18 cellular contexts compared by ENCODE assay signal in the genomic region with DNA sequence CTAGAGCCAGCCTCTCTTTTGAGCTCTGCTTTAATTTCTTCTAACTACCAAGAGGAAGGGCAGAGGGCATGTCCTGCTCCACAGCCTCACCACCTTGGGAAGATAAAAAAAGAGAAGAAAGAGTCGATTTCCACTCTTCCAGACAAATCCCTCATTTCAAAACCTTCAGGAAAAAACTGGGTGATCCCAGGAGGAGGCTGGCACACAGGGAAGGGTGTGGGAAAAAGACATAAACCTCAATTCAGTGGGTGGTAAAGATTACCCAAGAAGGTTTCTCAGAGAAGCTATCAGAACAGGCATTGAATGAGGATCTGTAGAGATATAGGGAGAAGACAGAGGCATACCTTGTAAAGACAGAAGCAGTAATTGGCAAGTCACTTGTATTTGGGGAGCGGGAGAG.
DNase-seq lines count a peak whose midpoint lies in the region; ATAC-seq and TF ChIP-seq lines count a peak whose summit lies in the region.
"Had no signal": no experiment of that assay in that cellular context is flagged by ENCODE, and none has a peak within 500 bp of the region (broad histone marks: within the 10 kb centered on the region; RNA-seq: fewer than 3 reads in every experiment).

No MANE protein-coding gene starts in this region.

- H3K9me3 Mint-ChIP-seq in activated T-helper 17 cell treated with anti-CD3 and anti-CD28 coated beads, Interleukin-2, amount 50 U/mL, for 72 hours, result no peaks in the 10 kb centered on the region
- H3K9me3 Mint-ChIP-seq: CD8-positive, alpha-beta T cell; H9; HFFc6 had no signal

- H3K9me3 ChIP-seq in neuronal stem cell (replicated peaks in 1 of 2; ENCODE audit: control insufficient read depth in 2 of 2, insufficient read depth in 1 of 2, low read depth in 1 of 2, low read length in 2 of 2), result no peaks in the 10 kb centered on the region
- H3K9me3 ChIP-seq: BLaER1, Caco-2 had no signal

- H3K27me3 Mint-ChIP-seq in activated T-helper 17 cell treated with anti-CD3 and anti-CD28 coated beads, Interleukin-2, amount 50 U/mL, for 72 hours, result peaks cover 43% of the 10 kb centered on the region

- H3K79me1 ChIP-seq in neuronal stem cell (ENCODE audit: low read depth, low read length), result no peaks in the 10 kb centered on the region

- no peak overlapping the region for H4K8ac ChIP-seq in neuronal stem cell (ENCODE audit: low read depth, low read length)

- no peak overlapping the region for H3K4me2 ChIP-seq in neuronal stem cell (ENCODE audit: insufficient read depth, low read length, poor library complexity, severe bottlenecking)
- H3K4me2 ChIP-seq: BLaER1 had no signal

- H3K27ac Mint-ChIP-seq in activated T-helper 17 cell treated with anti-CD3 and anti-CD28 coated beads, Interleukin-2, amount 50 U/mL, for 72 hours, result no peak overlapping the region
- H3K27ac Mint-ChIP-seq: B cell; CD4-positive, CD25-positive, alpha-beta regulatory T cell; CD8-positive, alpha-beta T cell; H9; HFFc6 had no signal

- no peak overlapping the region for H3K4me3 Mint-ChIP-seq in activated T-helper 17 cell treated with anti-CD3 and anti-CD28 coated beads, Interleukin-2, amount 50 U/mL, for 72 hours
- H3K4me3 Mint-ChIP-seq: B cell; CD4-positive, CD25-positive, alpha-beta regulatory T cell; CD8-positive, alpha-beta T cell; H9; HFFc6 had no signal

- TF ChIP-seq EP300 in Ishikawa (IDR thresholded peaks at IDR 0.05; ENCODE audit: borderline replicate concordance), result no peak

- H3K27me3 ChIP-seq in neuronal stem cell (ENCODE audit: control insufficient read depth in 3 of 3, insufficient read depth in 3 of 3, low read depth in 1 of 3, low read length in 3 of 3), result peaks cover 0 to 22% (median 0%) of the 10 kb centered on the region in 3 experiments
- H3K27me3 ChIP-seq: BLaER1 had no signal

- H3K4ac ChIP-seq in neuronal stem cell (ENCODE audit: low read length), result no peak overlapping the region

- H2BK15ac ChIP-seq in neuronal stem cell (ENCODE audit: low read length), result no peak overlapping the region

- no peak overlapping the region for H4K91ac ChIP-seq in neuronal stem cell (ENCODE audit: low read depth, low read length, poor library complexity)

- no peak overlapping the region for H3K4me3 ChIP-seq in neuronal stem cell (ENCODE audit: low read length in 2 of 2)
- H3K4me3 ChIP-seq: BLaER1, GM23248 had no signal

- H3K36me3 Mint-ChIP-seq in activated T-helper 17 cell treated with anti-CD3 and anti-CD28 coated beads, Interleukin-2, amount 50 U/mL, for 72 hours (ENCODE audit: low read depth), result no peaks in the 10 kb centered on the region
- H3K36me3 Mint-ChIP-seq: CD4-positive, CD25-positive, alpha-beta regulatory T cell; CD8-positive, alpha-beta T cell had no signal

- no peak overlapping the region for H3K18ac ChIP-seq in neuronal stem cell (ENCODE audit: low read length)

- no peak for TF ChIP-seq RAD21 in Ishikawa (IDR thresholded peaks at IDR 0.05; ENCODE audit: low read depth)

- no peak overlapping the region for H3K14ac ChIP-seq in neuronal stem cell (ENCODE audit: low read length)

- no peaks in the 10 kb centered on the region for H3K36me3 ChIP-seq in neuronal stem cell (replicated peaks in 1 of 2; ENCODE audit: control insufficient read depth in 2 of 2, insufficient read depth in 2 of 2, low read length in 2 of 2)
- H3K36me3 ChIP-seq: BLaER1 had no signal

- peaks cover 15% of the 10 kb centered on the region for H3K4me1 Mint-ChIP-seq in activated T-helper 17 cell treated with anti-CD3 and anti-CD28 coated beads, Interleukin-2, amount 50 U/mL, for 72 hours
- H3K4me1 Mint-ChIP-seq: B cell had no signal

- H2AFZ ChIP-seq in neuronal stem cell (ENCODE audit: low read length), result no peak overlapping the region
- H2AFZ ChIP-seq: GM23248 had no signal

- no peak overlapping the region for H2BK12ac ChIP-seq in neuronal stem cell (ENCODE audit: low read length)

- DNase-seq in putamen (ENCODE audit: low spot score) (peak; percentile 51), NCI-H1105 (lab: John Stamatoyannopoulos, UW) (no peak), neuronal stem cell (ENCODE audit: low spot score) (no peak)
- DNase-seq in stimulated activated naive CD8-positive, alpha-beta T cell treated with anti-CD3 and anti-CD28 coated beads, Interleukin-15, Interleukin-2, amounts not matched to agents 100 U/mL and 50 U/mL, for 24 hours, result no peak
- DNase-seq: Caco-2; CD4-positive, CD25-positive, alpha-beta regulatory T cell; CD8-positive, alpha-beta T cell; DMS153; DND-41; GM23248; H9; HFFc6 had no signal

- no peak overlapping the region for H3K9ac ChIP-seq in neuronal stem cell (ENCODE audit: low read depth, low read length, poor library complexity)
- H3K9ac ChIP-seq: BLaER1, GM23248 had no signal

- H3K4me1 ChIP-seq in neuronal stem cell (ENCODE audit: control insufficient read depth in 2 of 2, insufficient read depth in 1 of 2, low read depth in 1 of 2, low read length in 2 of 2), result peaks cover 0 to 3% of the 10 kb centered on the region in 2 donors
- H3K4me1 ChIP-seq: BLaER1 had no signal

- peak overlapping the region; percentile 33 for H3K27ac ChIP-seq in angular gyrus (ENCODE audit: low read depth, low read length)
- no peak overlapping the region for H3K27ac ChIP-seq in neuronal stem cell (replicated peaks; ENCODE audit: low read length)
- H3K27ac ChIP-seq: BLaER1, C4-2B, GM23248 had no signal

- H2BK120ac ChIP-seq in neuronal stem cell (ENCODE audit: low read depth, low read length), result no peak overlapping the region

- H2AK5ac ChIP-seq in neuronal stem cell (ENCODE audit: low read depth, low read length), result no peak overlapping the region

- H3K23ac ChIP-seq in neuronal stem cell (ENCODE audit: low read depth, low read length, poor library complexity), result no peak overlapping the region

- ATAC-seq in stimulated activated naive CD8-positive, alpha-beta T cell treated with anti-CD3 and anti-CD28 coated beads, Interleukin-15, Interleukin-2, amounts not matched to agents 100 U/mL and 50 U/mL, for 24 hours, result no peak
- ATAC-seq in activated T-helper 17 cell treated with anti-CD3 and anti-CD28 coated beads, Interleukin-2, amount 50 U/mL, for 72 hours (replicated peaks), result no peak
- ATAC-seq: CD8-positive, alpha-beta T cell had no signal

- H2BK5ac ChIP-seq in neuronal stem cell (ENCODE audit: low read length), result no peak overlapping the region

- no CpG with 5 or more reads among the region's 2 CpGs for WGBS in neuronal stem cell (ENCODE audit: extremely low coverage in 2 of 2, insufficient read length in 2 of 2, insufficient replicate concordance in 1 of 2), 2 donors

TF ChIP-seq in Ishikawa, 13 proteins besides CTCF, POLR2A, EP300 and RAD21:
- TF ChIP-seq FOXM1 (IDR thresholded peaks at IDR 0.05; ENCODE audit: borderline replicate concordance, low read depth), result no peak
- TF ChIP-seq, protein P1, sequence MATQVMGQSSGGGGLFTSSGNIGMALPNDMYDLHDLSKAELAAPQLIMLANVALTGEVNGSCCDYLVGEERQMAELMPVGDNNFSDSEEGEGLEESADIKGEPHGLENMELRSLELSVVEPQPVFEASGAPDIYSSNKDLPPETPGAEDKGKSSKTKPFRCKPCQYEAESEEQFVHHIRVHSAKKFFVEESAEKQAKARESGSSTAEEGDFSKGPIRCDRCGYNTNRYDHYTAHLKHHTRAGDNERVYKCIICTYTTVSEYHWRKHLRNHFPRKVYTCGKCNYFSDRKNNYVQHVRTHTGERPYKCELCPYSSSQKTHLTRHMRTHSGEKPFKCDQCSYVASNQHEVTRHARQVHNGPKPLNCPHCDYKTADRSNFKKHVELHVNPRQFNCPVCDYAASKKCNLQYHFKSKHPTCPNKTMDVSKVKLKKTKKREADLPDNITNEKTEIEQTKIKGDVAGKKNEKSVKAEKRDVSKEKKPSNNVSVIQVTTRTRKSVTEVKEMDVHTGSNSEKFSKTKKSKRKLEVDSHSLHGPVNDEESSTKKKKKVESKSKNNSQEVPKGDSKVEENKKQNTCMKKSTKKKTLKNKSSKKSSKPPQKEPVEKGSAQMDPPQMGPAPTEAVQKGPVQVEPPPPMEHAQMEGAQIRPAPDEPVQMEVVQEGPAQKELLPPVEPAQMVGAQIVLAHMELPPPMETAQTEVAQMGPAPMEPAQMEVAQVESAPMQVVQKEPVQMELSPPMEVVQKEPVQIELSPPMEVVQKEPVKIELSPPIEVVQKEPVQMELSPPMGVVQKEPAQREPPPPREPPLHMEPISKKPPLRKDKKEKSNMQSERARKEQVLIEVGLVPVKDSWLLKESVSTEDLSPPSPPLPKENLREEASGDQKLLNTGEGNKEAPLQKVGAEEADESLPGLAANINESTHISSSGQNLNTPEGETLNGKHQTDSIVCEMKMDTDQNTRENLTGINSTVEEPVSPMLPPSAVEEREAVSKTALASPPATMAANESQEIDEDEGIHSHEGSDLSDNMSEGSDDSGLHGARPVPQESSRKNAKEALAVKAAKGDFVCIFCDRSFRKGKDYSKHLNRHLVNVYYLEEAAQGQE (IDR thresholded peaks at IDR 0.05; ENCODE audit: low read depth), result 0 out of 2 replicates have a peak, but pooled peaks have one; percentile 16
